In the genomic region with DNA sequence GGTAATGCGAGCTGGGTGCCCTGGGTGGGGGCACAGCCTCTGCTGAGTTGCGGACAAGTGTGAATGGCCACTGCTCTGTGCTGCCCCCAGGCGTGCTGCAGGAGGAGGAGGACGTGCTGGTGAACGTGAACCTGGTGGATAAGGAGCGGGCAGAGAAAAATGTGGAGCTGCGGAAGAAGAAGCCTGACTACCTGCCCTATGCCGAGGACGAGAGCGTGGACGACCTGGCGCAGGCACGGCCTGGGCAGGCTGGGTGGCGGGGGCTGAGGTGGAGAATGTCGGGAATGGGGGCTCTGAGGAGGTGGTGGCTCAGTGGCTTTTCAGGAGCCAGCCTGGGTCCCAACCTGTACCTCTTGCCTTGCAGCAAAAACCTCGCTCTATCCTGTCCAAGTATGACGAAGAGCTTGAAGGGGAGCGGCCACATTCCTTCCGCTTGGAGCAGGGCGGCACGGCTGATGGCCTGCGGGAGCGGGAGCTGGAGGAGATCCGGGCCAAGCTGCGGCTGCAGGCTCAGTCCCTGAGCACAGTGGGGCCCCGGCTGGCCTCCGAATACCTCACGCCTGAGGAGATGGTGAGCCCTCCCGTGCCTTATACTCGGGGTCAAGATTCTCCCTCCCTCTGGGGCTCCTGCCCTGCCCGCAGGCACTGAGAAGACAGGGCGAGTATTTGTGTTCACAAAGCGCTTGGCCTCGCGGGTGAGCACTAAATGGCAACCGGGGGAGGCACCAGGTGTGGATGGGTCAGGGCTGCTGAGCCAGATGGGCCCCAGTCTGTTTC, we compare ENCODE assay signal across 29 cellular contexts. TPM values are rescaled to one million over a fixed set of nuclear protein-coding genes. Genes with fewer than 3 reads are reported as not detected.
DNase-seq lines count a peak whose midpoint lies in the region; ATAC-seq lines count a peak whose summit lies in the region.
"Had no signal": no experiment of that assay in that cellular context is flagged by ENCODE, and none has a peak within 500 bp of the region (broad histone marks: within the 10 kb centered on the region; RNA-seq: fewer than 3 reads in every experiment).

No MANE protein-coding gene starts in this region.

- POLR2A ChIA-PET in activated CD4-positive, alpha-beta memory T cell treated with anti-CD3 and anti-CD28 coated beads, Interleukin-2, amount 10 ng/mL, durations not matched to agents 7 days and 5 days (lab: Charles Lee): interaction anchor here (1.3 kb wide), 1 partner anchor 76 kb away, joined by 3 read pairs; a partner anchor contains a TSS

- H3K4me1 Mint-ChIP-seq in activated T-cell treated with anti-CD3 and anti-CD28 coated beads, Interleukin-2, amount 50 U/mL, for 72 hours (ENCODE audit: low read depth): peaks cover 27% of the 10 kb centered on the region
- peaks cover 25% of the 10 kb centered on the region for H3K4me1 Mint-ChIP-seq in T-helper 17 cell
- H3K4me1 Mint-ChIP-seq in stimulated activated effector memory CD8-positive, alpha-beta T cell treated with anti-CD3 and anti-CD28 coated beads, Interleukin-12 subunit alpha, Interleukin-12 subunit beta, amount 100 ng/mL, for 72 hours: peaks cover 56% of the 10 kb centered on the region
- peaks cover 25% of the 10 kb centered on the region for H3K4me1 Mint-ChIP-seq in activated CD4-positive, alpha-beta memory T cell treated with anti-CD3 and anti-CD28 coated beads, Interleukin-2, amount 10 ng/mL, durations not matched to agents 7 days and 5 days

- no peak for DNase-seq in activated T-cell treated with anti-CD3 and anti-CD28 coated beads, Interleukin-2, amount 50 U/mL, for 72 hours
- no peak for DNase-seq in activated T-cell treated with anti-CD3 and anti-CD28 coated beads, Interleukin-2, amount 50 U/mL, for 1 hour
- DNase-seq in T-helper 17 cell (no peak), cardiac septum (ENCODE audit: low spot score) (no peak)
- no peak for DNase-seq in stimulated activated effector memory CD8-positive, alpha-beta T cell treated with anti-CD3 and anti-CD28 coated beads, Interleukin-12 subunit alpha, Interleukin-12 subunit beta, amount 100 ng/mL, for 72 hours (ENCODE audit: low spot score in 2 of 2)
- no peak for DNase-seq in activated CD4-positive, alpha-beta memory T cell treated with anti-CD3 and anti-CD28 coated beads, Interleukin-2, amount 10 ng/mL, durations not matched to agents 7 days and 5 days
- DNase-seq: activated CD4-positive, alpha-beta T cell treated with anti-CD3 and anti-CD28 coated beads, Interleukin-2, amount 10 ng/mL, durations not matched to agents 24 days and 14 days; activated naive CD4-positive, alpha-beta T cell treated with Interleukin-2 at 50 U/mL for 16 hours; body of pancreas; Calu3; cerebellar nuclear complex; esophagus squamous epithelium; foreskin melanocyte; heart left ventricle; islet precursor cell; left ventricle myocardium inferior; mesendoderm; NCI-H1105; NCI-H187 treated with DMSO at 0.1 percent for 48 hours; NCI-H510A; retina; small intestine; stimulated activated naive CD8-positive, alpha-beta T cell treated with anti-CD3 and anti-CD28 coated beads, Interleukin-15, Interleukin-2, amounts not matched to agents 100 U/mL and 50 U/mL, for 24 hours; T-helper 1 cell had no signal

- no peak overlapping the region for H3K4me3 Mint-ChIP-seq in activated T-cell treated with anti-CD3 and anti-CD28 coated beads, Interleukin-2, amount 50 U/mL, for 72 hours
- no peak overlapping the region for H3K4me3 Mint-ChIP-seq in T-helper 17 cell
- no peak overlapping the region for H3K4me3 Mint-ChIP-seq in stimulated activated effector memory CD8-positive, alpha-beta T cell treated with anti-CD3 and anti-CD28 coated beads, Interleukin-12 subunit alpha, Interleukin-12 subunit beta, amount 100 ng/mL, for 72 hours
- H3K4me3 Mint-ChIP-seq in activated CD4-positive, alpha-beta memory T cell treated with anti-CD3 and anti-CD28 coated beads, Interleukin-2, amount 10 ng/mL, durations not matched to agents 7 days and 5 days: no peak overlapping the region
- H3K4me3 Mint-ChIP-seq: activated CD4-positive, alpha-beta T cell treated with anti-CD3 and anti-CD28 coated beads, Interleukin-2, amount 10 ng/mL, durations not matched to agents 24 days and 14 days; neural progenitor cell; WTC11 had no signal

- no peaks in the 10 kb centered on the region for H3K27me3 Mint-ChIP-seq in activated T-cell treated with anti-CD3 and anti-CD28 coated beads, Interleukin-2, amount 50 U/mL, for 72 hours (ENCODE audit: low read depth)
- H3K27me3 Mint-ChIP-seq in T-helper 17 cell: no peaks in the 10 kb centered on the region
- H3K27me3 Mint-ChIP-seq in activated CD4-positive, alpha-beta memory T cell treated with anti-CD3 and anti-CD28 coated beads, Interleukin-2, amount 10 ng/mL, durations not matched to agents 7 days and 5 days: no peaks in the 10 kb centered on the region

- intact Hi-C loops in cardiac septum (cut with DNase I): no loop called here

- CTCF ChIA-PET in activated CD4-positive, alpha-beta memory T cell treated with anti-CD3 and anti-CD28 coated beads, Interleukin-2, amount 10 ng/mL, durations not matched to agents 7 days and 5 days (lab: Charles Lee): no interaction called here

- no peak for ATAC-seq in activated T-cell treated with anti-CD3 and anti-CD28 coated beads, Interleukin-2, amount 50 U/mL, for 72 hours (replicated peaks in 1 of 2)
- ATAC-seq in T-helper 17 cell: no peak
- no peak for ATAC-seq in stimulated activated effector memory CD8-positive, alpha-beta T cell treated with anti-CD3 and anti-CD28 coated beads, Interleukin-12 subunit alpha, Interleukin-12 subunit beta, amount 100 ng/mL, for 72 hours
- ATAC-seq: body of pancreas; heart left ventricle; stimulated activated naive CD8-positive, alpha-beta T cell treated with anti-CD3 and anti-CD28 coated beads, Interleukin-15, Interleukin-2, amounts not matched to agents 100 U/mL and 50 U/mL, for 24 hours; WTC11 had no signal

- H3K9me3 Mint-ChIP-seq in activated T-cell treated with anti-CD3 and anti-CD28 coated beads, Interleukin-2, amount 50 U/mL, for 72 hours: no peaks in the 10 kb centered on the region
- H3K9me3 Mint-ChIP-seq in stimulated activated effector memory CD8-positive, alpha-beta T cell treated with anti-CD3 and anti-CD28 coated beads, Interleukin-12 subunit alpha, Interleukin-12 subunit beta, amount 100 ng/mL, for 72 hours: no peaks in the 10 kb centered on the region
- no peaks in the 10 kb centered on the region for H3K9me3 Mint-ChIP-seq in activated CD4-positive, alpha-beta memory T cell treated with anti-CD3 and anti-CD28 coated beads, Interleukin-2, amount 10 ng/mL, durations not matched to agents 7 days and 5 days
- H3K9me3 Mint-ChIP-seq: activated CD4-positive, alpha-beta T cell treated with anti-CD3 and anti-CD28 coated beads, Interleukin-2, amount 10 ng/mL, durations not matched to agents 24 days and 14 days; neural progenitor cell; WTC11 had no signal

- H3K9me3 ChIP-seq in T-helper 17 cell (ENCODE audit: control insufficient read depth, low read length, poor library complexity, severe bottlenecking): no peaks in the 10 kb centered on the region
- H3K9me3 ChIP-seq: body of pancreas, esophagus squamous epithelium, heart left ventricle, left ventricle myocardium inferior had no signal

- H3K36me3 Mint-ChIP-seq in activated T-cell treated with anti-CD3 and anti-CD28 coated beads, Interleukin-2, amount 50 U/mL, for 72 hours (ENCODE audit: insufficient read depth in 2 of 2): peaks cover 17 to 19% of the 10 kb centered on the region in 2 donors
- H3K36me3 Mint-ChIP-seq in T-helper 17 cell (ENCODE audit: low read depth): peaks cover 17% of the 10 kb centered on the region
- peaks cover 92% of the 10 kb centered on the region for H3K36me3 Mint-ChIP-seq in stimulated activated effector memory CD8-positive, alpha-beta T cell treated with anti-CD3 and anti-CD28 coated beads, Interleukin-12 subunit alpha, Interleukin-12 subunit beta, amount 100 ng/mL, for 72 hours
- H3K36me3 Mint-ChIP-seq in activated CD4-positive, alpha-beta memory T cell treated with anti-CD3 and anti-CD28 coated beads, Interleukin-2, amount 10 ng/mL, durations not matched to agents 7 days and 5 days (ENCODE audit: low read depth): peaks cover 69% of the 10 kb centered on the region

- H3K27ac Mint-ChIP-seq in activated T-cell treated with anti-CD3 and anti-CD28 coated beads, Interleukin-2, amount 50 U/mL, for 72 hours: peak overlapping the region; percentile 75
- peak overlapping the region; percentile 63 for H3K27ac Mint-ChIP-seq in T-helper 17 cell
- peak overlapping the region; percentile 76 for H3K27ac Mint-ChIP-seq in stimulated activated effector memory CD8-positive, alpha-beta T cell treated with anti-CD3 and anti-CD28 coated beads, Interleukin-12 subunit alpha, Interleukin-12 subunit beta, amount 100 ng/mL, for 72 hours
- H3K27ac Mint-ChIP-seq in activated CD4-positive, alpha-beta memory T cell treated with anti-CD3 and anti-CD28 coated beads, Interleukin-2, amount 10 ng/mL, durations not matched to agents 7 days and 5 days: no peak overlapping the region
- H3K27ac Mint-ChIP-seq: activated CD4-positive, alpha-beta T cell treated with anti-CD3 and anti-CD28 coated beads, Interleukin-2, amount 10 ng/mL, durations not matched to agents 24 days and 14 days; neural progenitor cell; WTC11 had no signal

RNA-seq across cellular contexts. Expression of a gene that starts 4.6 kb away (rescaled TPM):
- total RNA-seq in activated T-cell treated with anti-CD3 and anti-CD28 coated beads, Interleukin-2, amount 50 U/mL, for 72 hours: 10 to 100 TPM; 63.2 to 75.9 TPM
- total RNA-seq in T-helper 17 cell (10 to 100 TPM; 74.2 to 80.9 TPM), cardiac septum (35.9 TPM)
- 10 to 100 TPM; 59.5 to 61.5 TPM for total RNA-seq in activated CD4-positive, alpha-beta memory T cell treated with anti-CD3 and anti-CD28 coated beads, Interleukin-2, amount 10 ng/mL, durations not matched to agents 7 days and 5 days

RNA-seq across cellular contexts. Expression of a gene that starts 20.9 kb away (rescaled TPM):
- total RNA-seq in activated T-cell treated with anti-CD3 and anti-CD28 coated beads, Interleukin-2, amount 50 U/mL, for 72 hours: not detected
- total RNA-seq in T-helper 17 cell (not detected), cardiac septum (not detected)
- not detected for total RNA-seq in activated CD4-positive, alpha-beta memory T cell treated with anti-CD3 and anti-CD28 coated beads, Interleukin-2, amount 10 ng/mL, durations not matched to agents 7 days and 5 days
- total RNA-seq: A172; activated CD4-positive, alpha-beta T cell treated with anti-CD3 and anti-CD28 coated beads, Interleukin-2, amount 10 ng/mL, durations not matched to agents 24 days and 14 days; body of pancreas; Calu3; dermis microvascular lymphatic vessel endothelial cell; esophagus squamous epithelium; left ventricle myocardium inferior; temporal lobe had no signal

RNA-seq across cellular contexts. Expression of a gene that starts 35.8 kb away (rescaled TPM):
- 10 to 100 TPM; 39.1 to 40.8 TPM for total RNA-seq in activated T-cell treated with anti-CD3 and anti-CD28 coated beads, Interleukin-2, amount 50 U/mL, for 72 hours
- total RNA-seq in T-helper 17 cell (100 to 1,000 TPM in 1 of 2 donors, 10 to 100 TPM in 1; 85.2 to 100 TPM), cardiac septum (18.1 TPM)
- 10 to 100 TPM; 43.6 to 45.9 TPM for total RNA-seq in activated CD4-positive, alpha-beta memory T cell treated with anti-CD3 and anti-CD28 coated beads, Interleukin-2, amount 10 ng/mL, durations not matched to agents 7 days and 5 days

RNA-seq across cellular contexts. Expression of a gene that starts 36.1 kb away (rescaled TPM):
- total RNA-seq in activated T-cell treated with anti-CD3 and anti-CD28 coated beads, Interleukin-2, amount 50 U/mL, for 72 hours: 100 to 1,000 TPM; 166 to 174 TPM
- 10 to 100 TPM; 47.5 to 58.0 TPM for total RNA-seq in T-helper 17 cell
- total RNA-seq in cardiac septum: 195 TPM
- total RNA-seq in activated CD4-positive, alpha-beta memory T cell treated with anti-CD3 and anti-CD28 coated beads, Interleukin-2, amount 10 ng/mL, durations not matched to agents 7 days and 5 days: 100 to 1,000 TPM; 191 to 196 TPM

RNA-seq across cellular contexts. Expression of a gene that starts 45.6 kb away (rescaled TPM):
- under 1 TPM; 0.34 to 0.79 TPM for total RNA-seq in activated T-cell treated with anti-CD3 and anti-CD28 coated beads, Interleukin-2, amount 50 U/mL, for 72 hours
- total RNA-seq in T-helper 17 cell (not detected), cardiac septum (1.5 TPM)
- under 1 TPM; 0.30 to 0.65 TPM for total RNA-seq in activated CD4-positive, alpha-beta memory T cell treated with anti-CD3 and anti-CD28 coated beads, Interleukin-2, amount 10 ng/mL, durations not matched to agents 7 days and 5 days
- total RNA-seq: A172, body of pancreas, left ventricle myocardium inferior, temporal lobe had no signal
